Comparison of ENCODE assay signal across 9 cellular contexts in genomic region chr22:36360871-36361383, GRCh38. TPM values are rescaled to one million over a fixed set of nuclear protein-coding genes. Genes with fewer than 3 reads are reported as not detected.
DNase-seq lines count a peak whose midpoint lies in the region; ATAC-seq, FAIRE-seq and TF ChIP-seq lines count a peak whose summit lies in the region.
"Had no signal": no experiment of that assay in that cellular context is flagged by ENCODE, and none has a peak within 500 bp of the region (broad histone marks: within the 10 kb centered on the region; RNA-seq: fewer than 3 reads in every experiment).

No MANE protein-coding gene starts in this region.

- H3K4me3 ChIP-seq in iPS-15b (ENCODE audit: low read depth, low read length) (no peak overlapping the region), small intestine (ENCODE audit: low read depth in 1 of 2, low read length in 2 of 2) (no peak overlapping the region)

- peak overlapping the region; percentile 11 for H3K4me2 ChIP-seq in H9 (ENCODE audit: insufficient read depth, insufficient read length, low read length)

- H3K27me3 Mint-ChIP-seq in H9 (ENCODE audit: low read depth): no peaks in the 10 kb centered on the region; the same call in 1 of the 2 replicates
- no peaks in the 10 kb centered on the region for H3K27me3 Mint-ChIP-seq in activated CD4-positive, alpha-beta memory T cell treated with anti-CD3 and anti-CD28 coated beads for 36 hours

- peaks cover 2% of the 10 kb centered on the region for H4K20me1 ChIP-seq in H9 (ENCODE audit: control insufficient read depth, insufficient read depth, insufficient read length)

- H4K5ac ChIP-seq in H9 (ENCODE audit: insufficient read length, low read depth, low read length): no peak overlapping the region

- WGBS in H9 (ENCODE audit: extremely low coverage, insufficient read length, low lambda C conversion rate): no CpG with 5 or more reads among the region's 5 CpGs
- whole genome bisulfite sequencing in small intestine, 3 donors: 5 to 26% (median 8%) methylated on average over 5 of the region's 5 CpGs

- peaks cover 5% of the 10 kb centered on the region for H3K79me1 ChIP-seq in H9 (ENCODE audit: insufficient read depth, low read depth, low read length, poor library complexity, severe bottlenecking)

- peak overlapping the region; percentile 57; the same call in 1 of the 2 replicates for H2BK15ac ChIP-seq in H9 (ENCODE audit: low read depth, low read length)

- H4K91ac ChIP-seq in H9 (ENCODE audit: insufficient read length, low read depth, low read length): no peak overlapping the region

- peaks cover 80 to 86% of the 10 kb centered on the region in 2 experiments for H3K4me1 Mint-ChIP-seq in H9
- peaks cover 93% of the 10 kb centered on the region for H3K4me1 Mint-ChIP-seq in activated CD4-positive, alpha-beta memory T cell treated with anti-CD3 and anti-CD28 coated beads for 36 hours (ENCODE audit: low read depth)

- DNase-seq in H9: no peak
- no peak for DNase-seq in activated CD4-positive, alpha-beta memory T cell treated with anti-CD3 and anti-CD28 coated beads for 36 hours
- peak; percentile 63 for DNase-seq in small intestine
- DNase-seq in DMS79 treated with DMSO at 0.1 percent for 48 hours (lab: John Stamatoyannopoulos, UW): no peak
- DNase-seq in putamen (ENCODE audit: low spot score): no peak
- DNase-seq: PC-3 had no signal

- H3T11ph ChIP-seq in H9 (ENCODE audit: low read length): no peak overlapping the region

- no peak overlapping the region for H4K8ac ChIP-seq in H9 (replicated peaks; ENCODE audit: insufficient read length, low read depth, low read length)

- CTCF ChIA-PET in activated CD4-positive, alpha-beta memory T cell treated with anti-CD3 and anti-CD28 coated beads for 36 hours (lab: Charles Lee): interaction anchor here (1.0 kb wide), 2 partner anchors 9 to 17 kb away, joined by 3 read pairs; no protein-coding TSS in a partner anchor

- H3K36me3 ChIP-seq in iPS-15b (ENCODE audit: control insufficient read depth, insufficient read depth, low read length) (no peaks in the 10 kb centered on the region), small intestine (ENCODE audit: control insufficient read depth in 2 of 2, insufficient read depth in 2 of 2, low read length in 2 of 2) (no peaks in the 10 kb centered on the region)

- no peak for FAIRE-seq in small intestine (lab: Jason Lieb, UNC)

- H3K9me3 ChIP-seq in H9 (ENCODE audit: control insufficient read depth, low read depth, low read length): no peaks in the 10 kb centered on the region
- H3K9me3 ChIP-seq in iPS-15b (ENCODE audit: control insufficient read depth, insufficient read depth, low read length): no peaks in the 10 kb centered on the region
- no peaks in the 10 kb centered on the region for H3K9me3 ChIP-seq in small intestine (ENCODE audit: control insufficient read depth, low read depth)

- intact Hi-C loops in activated CD4-positive, alpha-beta memory T cell treated with anti-CD3 and anti-CD28 coated beads for 36 hours (cut with micrococcal nuclease): no loop called here

- peaks cover 36% of the 10 kb centered on the region for H3K4me1 ChIP-seq in H9 (ENCODE audit: insufficient read depth, low read length)
- peaks cover 30% of the 10 kb centered on the region for H3K4me1 ChIP-seq in iPS-15b (ENCODE audit: control insufficient read depth, insufficient read depth, low read length)
- peaks cover 39 to 68% of the 10 kb centered on the region in 2 donors for H3K4me1 ChIP-seq in small intestine (ENCODE audit: control insufficient read depth in 2 of 2, insufficient read depth in 1 of 2, low read depth in 1 of 2, low read length in 1 of 2)

- H2BK12ac ChIP-seq in H9 (ENCODE audit: insufficient read length, low read depth, low read length): peak overlapping the region; percentile 69

- no peak overlapping the region for H2BK20ac ChIP-seq in H9 (ENCODE audit: low read depth, low read length, poor library complexity, severe bottlenecking)

- H3K4ac ChIP-seq in H9 (ENCODE audit: low read depth, low read length): no peak overlapping the region

- no peak overlapping the region for H3K4me3 Mint-ChIP-seq in H9
- H3K4me3 Mint-ChIP-seq in activated CD4-positive, alpha-beta memory T cell treated with anti-CD3 and anti-CD28 coated beads for 36 hours: no peak overlapping the region

- H2AFZ ChIP-seq in H9 (ENCODE audit: low read length): no peak overlapping the region

- H2AK5ac ChIP-seq in H9 (ENCODE audit: insufficient read length, low read length): no peak overlapping the region

- ATAC-seq in GM19467 (IDR thresholded peaks at IDR 0.05; ENCODE audit: unreplicated experiment): no peak
- no peak for ATAC-seq in HG03108 (IDR thresholded peaks at IDR 0.05; ENCODE audit: unreplicated experiment)
- ATAC-seq: PC-3 had no signal

- H2BK120ac ChIP-seq in H9 (ENCODE audit: low read depth, low read length, poor library complexity, severe bottlenecking): no peak overlapping the region

- H2BK5ac ChIP-seq in H9 (ENCODE audit: insufficient read length, low read length): peak overlapping the region; percentile 60

- H3K9me3 Mint-ChIP-seq in H9: no peaks in the 10 kb centered on the region
- H3K9me3 Mint-ChIP-seq in activated CD4-positive, alpha-beta memory T cell treated with anti-CD3 and anti-CD28 coated beads for 36 hours: no peaks in the 10 kb centered on the region

- H3K27ac Mint-ChIP-seq in H9: peak overlapping the region; percentile 74 to 96 (median 95)
- H3K27ac Mint-ChIP-seq in activated CD4-positive, alpha-beta memory T cell treated with anti-CD3 and anti-CD28 coated beads for 36 hours: peak overlapping the region; percentile 85

- H3K27ac ChIP-seq in H9 (ENCODE audit: insufficient read length, low read depth, low read length): peak overlapping the region; percentile 81
- H3K27ac ChIP-seq in small intestine (ENCODE audit: low read depth in 1 of 2, low read length in 1 of 2): peak overlapping the region; percentile 79 to 93

- H3K56ac ChIP-seq in H9 (ENCODE audit: insufficient read length, low read depth, low read length): no peak overlapping the region

- H3K23ac ChIP-seq in H9 (ENCODE audit: insufficient read length, low read depth, low read length): no peak overlapping the region

- peak overlapping the region; percentile 75; the same call in 1 of the 2 replicates for H3K14ac ChIP-seq in H9 (ENCODE audit: insufficient read depth, low read length)

- H3K27me3 ChIP-seq in H9 (ENCODE audit: insufficient read depth, low read length) (no peaks in the 10 kb centered on the region), iPS-15b (ENCODE audit: control insufficient read depth, insufficient read depth, low read length) (no peaks in the 10 kb centered on the region), small intestine (ENCODE audit: control insufficient read depth in 2 of 2, insufficient read depth in 2 of 2, low read length in 2 of 2) (no peaks in the 10 kb centered on the region)

- H3K79me2 ChIP-seq in H9 (ENCODE audit: insufficient read depth, low read length): peaks cover 71% of the 10 kb centered on the region; the same call in 1 of the 2 replicates

- H3K9ac ChIP-seq in H9 (ENCODE audit: extremely low read depth, insufficient read length, low read length): no peak overlapping the region
- peak overlapping the region; percentile 60 for H3K9ac ChIP-seq in iPS-15b (ENCODE audit: low read depth, low read length)

- peak overlapping the region; percentile 76 for H3K18ac ChIP-seq in H9 (ENCODE audit: insufficient read length, low read depth, low read length)

- H3K23me2 ChIP-seq in H9 (ENCODE audit: insufficient read length, low read depth, low read length, poor library complexity, severe bottlenecking): no peaks in the 10 kb centered on the region

- H3K36me3 Mint-ChIP-seq in H9 (ENCODE audit: insufficient read depth in 1 of 3, low read depth in 3 of 3): peaks cover 2 to 8% (median 7%) of the 10 kb centered on the region in 3 experiments; a peak in 4 of 7 replicates
- peaks cover 32% of the 10 kb centered on the region for H3K36me3 Mint-ChIP-seq in activated CD4-positive, alpha-beta memory T cell treated with anti-CD3 and anti-CD28 coated beads for 36 hours

- POLR2A ChIA-PET in activated CD4-positive, alpha-beta memory T cell treated with anti-CD3 and anti-CD28 coated beads for 36 hours (lab: Charles Lee): no interaction called here

- TF ChIP-seq CTCF in H9 (conservative IDR thresholded peaks at IDR 0.05): no peak

RNA-seq across cellular contexts. Expression of gene MYH9, which starts 26.8 kb away (rescaled TPM):
- 243 and 266 TPM in 2 replicates for total RNA-seq in H9 (2021)
- 100 to 1,000 TPM; 712 to 720 TPM for total RNA-seq in activated CD4-positive, alpha-beta memory T cell treated with anti-CD3 and anti-CD28 coated beads for 36 hours
- 100 to 1,000 TPM in 2 of 3 donors, 10 to 100 TPM in 1; 95.4 to 156 (median 130) TPM for polyA plus RNA-seq in small intestine
